ENCODE assay signal across 1 cellular context in genomic region chr9:136936645-136937170, GRCh38.
TF ChIP-seq lines count a peak whose summit lies in the region.

No MANE protein-coding gene starts in this region.

TF ChIP-seq in GM23338, 12 proteins besides CTCF, POLR2A, EP300 and RAD21 (continued from another document):
- TF ChIP-seq ZNF462 (CRISPR knock-in tag; IDR thresholded peaks at IDR 0.05) (no peak), STAT1 (IDR thresholded peaks at IDR 0.05; ENCODE audit: unreplicated experiment) (no peak)
TF ChIP-seq in GM23338: peak in this region for 0.
